14 cellular contexts compared by ENCODE assay signal in genomic region chr12:121246893-121247557, GRCh38.
"Had no signal": no experiment of that assay in that cellular context is flagged by ENCODE, and none has a peak within 500 bp of the region (broad histone marks: within the 10 kb centered on the region; RNA-seq: fewer than 3 reads in every experiment).

No MANE protein-coding gene starts in this region.

- DNase-seq: activated CD4-positive, alpha-beta T cell treated with anti-CD3 and anti-CD28 coated beads for 36 hours; activated gamma-delta T cell; activated T-cell treated with anti-CD3 and anti-CD28 coated beads, Interleukin-2, amount 50 U/mL, for 1 hour; brain microvascular endothelial cell; dermis blood vessel endothelial cell; gastrocnemius medialis; immature natural killer cell; retina; stimulated activated CD4-positive, alpha-beta T cell treated with anti-CD3 and anti-CD28 coated beads, Interleukin-12 subunit alpha, Interleukin-12 subunit beta, amount 100 ng/mL, for 4 hours; stimulated activated CD4-positive, alpha-beta T cell treated with anti-CD3 and anti-CD28 coated beads, Interleukin-2, amount 100 ng/mL, for 24 hours; SW 1271; WERI-Rb-1 had no signal

- H3K27ac Mint-ChIP-seq: activated CD4-positive, alpha-beta T cell treated with anti-CD3 and anti-CD28 coated beads for 36 hours had no signal

- H3K9me3 Mint-ChIP-seq: activated naive CD4-positive, alpha-beta T cell treated with anti-CD3 and anti-CD28 coated beads, Interleukin-2, amount 50 U/mL, for 72 hours; immature natural killer cell had no signal

- H3K4me1 Mint-ChIP-seq: immature natural killer cell had no signal

- H3K27me3 Mint-ChIP-seq: activated CD4-positive, alpha-beta T cell treated with anti-CD3 and anti-CD28 coated beads for 36 hours had no signal

- ATAC-seq: activated CD4-positive, alpha-beta T cell treated with anti-CD3 and anti-CD28 coated beads for 36 hours; activated naive CD4-positive, alpha-beta T cell treated with anti-CD3 and anti-CD28 coated beads, Interleukin-2, amount 50 U/mL, for 72 hours; gastrocnemius medialis; heart left ventricle had no signal

- H3K4me3 Mint-ChIP-seq: activated CD4-positive, alpha-beta T cell treated with anti-CD3 and anti-CD28 coated beads for 36 hours; immature natural killer cell had no signal
